ENCODE assay signal across 26 cellular contexts in the genomic region with DNA sequence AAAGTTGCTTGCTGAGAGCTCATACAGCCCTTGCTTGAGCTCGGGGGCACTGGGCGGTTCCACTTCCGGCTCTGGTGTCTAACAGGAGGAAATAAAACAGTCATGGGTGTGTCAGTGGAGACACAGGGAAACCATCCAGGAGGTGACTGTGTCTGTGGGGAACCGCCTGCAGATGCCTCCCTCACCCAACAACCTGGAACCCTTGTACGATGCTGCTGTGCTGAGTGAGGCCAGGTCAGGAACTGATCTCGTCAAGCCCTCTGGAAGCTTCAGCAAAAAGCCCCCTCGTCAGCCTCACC. TPM values are rescaled to one million over a fixed set of nuclear protein-coding genes. Genes with fewer than 3 reads are reported as not detected.
DNase-seq lines count a peak whose midpoint lies in the region; ATAC-seq, FAIRE-seq and TF ChIP-seq lines count a peak whose summit lies in the region.
"Had no signal": no experiment of that assay in that cellular context is flagged by ENCODE, and none has a peak within 500 bp of the region (broad histone marks: within the 10 kb centered on the region; RNA-seq: fewer than 3 reads in every experiment).

No MANE protein-coding gene starts in this region.

- in situ Hi-C loops in HepG2 (cut with HindIII; ENCODE audit: extremely low pct_ligation_motif_present, low pct_unique_long_range_greater_than_20kb), result loop anchor here (5.0 kb wide), 1 partner anchor 97 kb away; no protein-coding TSS in a partner anchor

- H3K36me3 Mint-ChIP-seq in nephron progenitor cell (ENCODE audit: low read depth), result peaks cover 81% of the 10 kb centered on the region
- peaks cover 9 to 79% (median 27%) of the 10 kb centered on the region in 5 donors for H3K36me3 Mint-ChIP-seq in naive thymus-derived CD4-positive, alpha-beta T cell

- DNase-seq in HepG2 (ENCODE audit: low spot score), result no peak
- DNase-seq in right lobe of liver, result no peak
- DNase-seq in nephron progenitor cell, result no peak
- DNase-seq in stimulated activated naive CD4-positive, alpha-beta T cell (lab: John Stamatoyannopoulos, UW), result no peak
- no peak for DNase-seq in OCI-LY7 (ENCODE audit: low spot score)
- DNase-seq in naive thymus-derived CD4-positive, alpha-beta T cell, result no peak
- DNase-seq: ACHN; Calu3; CD8-positive, alpha-beta T cell; DMS153; H7; HFFc6; NCI-H1092; NCI-H1436 treated with DMSO at 0.1 percent for 48 hours; NCI-H1930; NCI-H510A treated with DMSO at 0.1 percent for 48 hours; NCI-H774; OCI-M1 had no signal

- H3K4me1 ChIP-seq in HepG2 (ENCODE audit: insufficient read depth, low read length), result peaks cover 13% of the 10 kb centered on the region
- H3K4me1 ChIP-seq in right lobe of liver, result peaks cover 0 to 18% (median 7%) of the 10 kb centered on the region in 4 donors
- peaks cover 32% of the 10 kb centered on the region for H3K4me1 ChIP-seq in OCI-LY7 (ENCODE audit: insufficient read depth, low read length, poor library complexity, severe bottlenecking)
- H3K4me1 ChIP-seq in naive thymus-derived CD4-positive, alpha-beta T cell (ENCODE audit: control insufficient read depth in 2 of 2, insufficient read depth in 2 of 2, low read length in 2 of 2), result no peaks in the 10 kb centered on the region
- H3K4me1 ChIP-seq: BLaER1 treated with 17β-estradiol and CSF1 and Interleukin-3, amounts not matched to agents 10 nM and 100 nM; SJSA1 had no signal

- H3K4me3 Mint-ChIP-seq in nephron progenitor cell, result no peak overlapping the region
- H3K4me3 Mint-ChIP-seq in naive thymus-derived CD4-positive, alpha-beta T cell, result no peak overlapping the region
- H3K4me3 Mint-ChIP-seq: CD8-positive, alpha-beta T cell; HFFc6 had no signal

- H3K9me3 ChIP-seq in HepG2 (ENCODE audit: low read length), result no peaks in the 10 kb centered on the region
- H3K9me3 ChIP-seq in right lobe of liver, result no peaks in the 10 kb centered on the region
- no peaks in the 10 kb centered on the region for H3K9me3 ChIP-seq in OCI-LY7 (ENCODE audit: low read length)
- H3K9me3 ChIP-seq in naive thymus-derived CD4-positive, alpha-beta T cell (ENCODE audit: control insufficient read depth in 2 of 3, low read length in 3 of 3), result no peaks in the 10 kb centered on the region
- H3K9me3 ChIP-seq: SJSA1 had no signal

- H3K79me2 ChIP-seq in HepG2 (ENCODE audit: insufficient read depth, low read length) (peaks cover 3% of the 10 kb centered on the region), OCI-LY7 (ENCODE audit: insufficient read depth, low read depth, low read length) (peaks cover 33% of the 10 kb centered on the region)

- intact Hi-C loops in HepG2 (cut with micrococcal nuclease; ENCODE audit: unreplicated experiment), result no loop called here
- intact Hi-C loops in right lobe of liver (cut with DNase I), result no loop called here
- intact Hi-C loops in OCI-LY7 (cut with micrococcal nuclease; ENCODE audit: unreplicated experiment), result loop anchor here (5.0 kb wide), 1 partner anchor 167 kb away; a partner anchor contains a TSS
- intact Hi-C loops in naive thymus-derived CD4-positive, alpha-beta T cell (cut with micrococcal nuclease), result no loop called here

- peaks cover 4% of the 10 kb centered on the region for H3K9me3 Mint-ChIP-seq in nephron progenitor cell
- H3K9me3 Mint-ChIP-seq in naive thymus-derived CD4-positive, alpha-beta T cell, result no peaks in the 10 kb centered on the region
- H3K9me3 Mint-ChIP-seq: CD8-positive, alpha-beta T cell; HFFc6 had no signal

- TF ChIP-seq RAD21 in HepG2 (CRISPR knock-in tag; IDR thresholded peaks at IDR 0.05), result no peak

- H3K4me1 Mint-ChIP-seq in nephron progenitor cell, result no peaks in the 10 kb centered on the region
- no peaks in the 10 kb centered on the region for H3K4me1 Mint-ChIP-seq in naive thymus-derived CD4-positive, alpha-beta T cell

- no peaks in the 10 kb centered on the region for H3K27me3 ChIP-seq in HepG2 (ENCODE audit: control insufficient read depth in 1 of 2, insufficient read depth in 2 of 2, low read length in 2 of 2)
- H3K27me3 ChIP-seq in right lobe of liver, result no peaks in the 10 kb centered on the region
- no peaks in the 10 kb centered on the region for H3K27me3 ChIP-seq in naive thymus-derived CD4-positive, alpha-beta T cell (ENCODE audit: control insufficient read depth in 2 of 2, insufficient read depth in 2 of 2, low read length in 2 of 2)
- H3K27me3 ChIP-seq: BLaER1 treated with 17β-estradiol and CSF1 and Interleukin-3, amounts not matched to agents 10 nM and 100 nM; SJSA1 had no signal

- H3K27ac Mint-ChIP-seq in nephron progenitor cell, result peak overlapping the region; percentile 29
- no peak overlapping the region for H3K27ac Mint-ChIP-seq in naive thymus-derived CD4-positive, alpha-beta T cell
- H3K27ac Mint-ChIP-seq: CD8-positive, alpha-beta T cell; HFFc6 had no signal

- H4K20me1 ChIP-seq in HepG2 (ENCODE audit: insufficient read depth, low read length) (peaks cover 16% of the 10 kb centered on the region), OCI-LY7 (ENCODE audit: insufficient read depth, low read length) (peaks cover 15% of the 10 kb centered on the region; the same call in 1 of the 2 replicates)

- H3K27ac ChIP-seq in HepG2 (ENCODE audit: extremely low read length, insufficient read depth, low read length) (no peak overlapping the region), right lobe of liver (no peak overlapping the region), VCaP (peak overlapping the region; percentile 30), OCI-LY7 (ENCODE audit: low read depth, low read length, poor library complexity, severe bottlenecking) (no peak overlapping the region)
- H3K27ac ChIP-seq in naive thymus-derived CD4-positive, alpha-beta T cell (ENCODE audit: low read depth, low read length), result no peak overlapping the region
- H3K27ac ChIP-seq: 22Rv1; BLaER1 treated with 17β-estradiol and CSF1 and Interleukin-3, amounts not matched to agents 10 nM and 100 nM; SJSA1 had no signal

- H3K4me3 ChIP-seq in HepG2 (replicated peaks in 1 of 3; ENCODE audit: insufficient read depth in 1 of 3, low read depth in 2 of 3, low read length in 3 of 3) (no peak overlapping the region), right lobe of liver (no peak overlapping the region), OCI-LY7 (ENCODE audit: low read depth, low read length, poor library complexity, severe bottlenecking) (no peak overlapping the region)
- H3K4me3 ChIP-seq in naive thymus-derived CD4-positive, alpha-beta T cell (ENCODE audit: low read length), result no peak overlapping the region
- H3K4me3 ChIP-seq: BLaER1 treated with 17β-estradiol and CSF1 and Interleukin-3, amounts not matched to agents 10 nM and 100 nM; K562; SJSA1 had no signal

- H3K9ac ChIP-seq in HepG2 (ENCODE audit: insufficient read depth, low read depth, low read length), result no peak overlapping the region
- H3K9ac ChIP-seq: BLaER1 treated with 17β-estradiol and CSF1 and Interleukin-3, amounts not matched to agents 10 nM and 100 nM had no signal

- 97% methylated on average over 7 of the region's 7 CpGs for WGBS in HepG2 (ENCODE audit: low lambda C conversion rate)
- WGBS in right lobe of liver (ENCODE audit: insufficient coverage, low coverage, low lambda C conversion rate, missing lambda C conversion rate), result 73% methylated on average over 2 of the region's 7 CpGs

- H3K36me3 ChIP-seq in HepG2 (replicated peaks in 1 of 2; ENCODE audit: control insufficient read depth in 1 of 2, insufficient read depth in 2 of 2, low read length in 2 of 2) (peaks cover 68 to 98% of the 10 kb centered on the region in 2 experiments), right lobe of liver (peaks cover 6 to 88% (median 56%) of the 10 kb centered on the region in 4 donors), OCI-LY7 (ENCODE audit: insufficient read depth, low read length) (peaks cover 100% of the 10 kb centered on the region)
- H3K36me3 ChIP-seq in naive thymus-derived CD4-positive, alpha-beta T cell (ENCODE audit: control insufficient read depth in 2 of 3, insufficient read depth in 3 of 3, low read length in 3 of 3), result peaks cover 5 to 44% (median 5%) of the 10 kb centered on the region in 3 experiments

- ATAC-seq in HepG2 (no peak), right lobe of liver (no peak), HG02884 (IDR thresholded peaks at IDR 0.05; ENCODE audit: unreplicated experiment) (no peak)
- ATAC-seq in naive thymus-derived CD4-positive, alpha-beta T cell, result no peak
- ATAC-seq: CD8-positive, alpha-beta T cell; K562; Right ventricle myocardium inferior had no signal

- 0 out of 4 replicates have a peak, but pooled peaks of 1 of the 2 experiments have one; percentile 23 for TF ChIP-seq POLR2A in HepG2 (IDR thresholded peaks at IDR 0.05; ENCODE audit: insufficient read depth in 1 of 2, low read depth in 2 of 2, low read length in 2 of 2)
- TF ChIP-seq POLR2A in right lobe of liver (IDR thresholded peaks at IDR 0.05), result no peak

- no peaks in the 10 kb centered on the region for H3K9me2 ChIP-seq in OCI-LY7 (ENCODE audit: insufficient read depth, low read length)

- TF ChIP-seq CTCF in HepG2 (CRISPR knock-in tag; IDR thresholded peaks at IDR 0.05), result no peak
- no peak for TF ChIP-seq CTCF in right lobe of liver (IDR thresholded peaks at IDR 0.05)
- no peak for TF ChIP-seq CTCF in VCaP (conservative IDR thresholded peaks at IDR 0.05)
- no peak for TF ChIP-seq CTCF in nephron progenitor cell (IDR thresholded peaks at IDR 0.05)
- TF ChIP-seq CTCF in OCI-LY7 (conservative IDR thresholded peaks at IDR 0.05; ENCODE audit: low read length), result no peak

- no peaks in the 10 kb centered on the region for H3K27me3 Mint-ChIP-seq in nephron progenitor cell (ENCODE audit: low read depth, poor library complexity)
- no peaks in the 10 kb centered on the region for H3K27me3 Mint-ChIP-seq in naive thymus-derived CD4-positive, alpha-beta T cell

- FAIRE-seq in HepG2 (lab: Jason Lieb, UNC), result no peak
- FAIRE-seq: GM18507, K562 had no signal

- no TSS peak for BruUV-seq in HepG2 (replicated peaks; lab: Mats Ljungman, UMichigan)
- BruUV-seq in OCI-LY7 (replicated peaks; lab: Mats Ljungman, UMichigan), result no TSS peak

- no peak overlapping the region for H3K4me2 ChIP-seq in HepG2 (ENCODE audit: low read depth, low read length)
- H3K4me2 ChIP-seq in OCI-LY7 (ENCODE audit: low read length), result no peak overlapping the region
- H3K4me2 ChIP-seq: BLaER1 treated with 17β-estradiol and CSF1 and Interleukin-3, amounts not matched to agents 10 nM and 100 nM had no signal

- CTCF ChIA-PET in HepG2 (lab: Yijun Ruan, JAX; ENCODE audit: low intra/inter-chr PET ratio, low total read pairs) (no interaction called here), OCI-LY7 (lab: Charles Lee; ENCODE audit: unreplicated experiment) (no interaction called here)
- CTCF ChIA-PET in naive thymus-derived CD4-positive, alpha-beta T cell (lab: Charles Lee), result no interaction called here

- no peak overlapping the region for H2AFZ ChIP-seq in HepG2 (ENCODE audit: low read length)
- H2AFZ ChIP-seq in OCI-LY7 (ENCODE audit: low read length), result no peak overlapping the region

- TF ChIP-seq EP300 in HepG2 (IDR thresholded peaks at IDR 0.05; ENCODE audit: low read depth in 2 of 2, low read length in 2 of 2) (no peak), HepG2 (CRISPR knock-in tag; IDR thresholded peaks at IDR 0.05; ENCODE audit: borderline replicate concordance) (no peak)

- POLR2A ChIA-PET in HepG2 (lab: Yijun Ruan, JAX) (no interaction called here), OCI-LY7 (lab: Charles Lee) (interaction anchor here (2.6 kb wide), 1 partner anchor 22 kb away, joined by 11 read pairs; no protein-coding TSS in a partner anchor)
- POLR2A ChIA-PET in naive thymus-derived CD4-positive, alpha-beta T cell (lab: Charles Lee), result no interaction called here

RNA-seq across cellular contexts. Expression of a gene that starts 15.5 kb away (rescaled TPM):
- total RNA-seq in HepG2 (2016; rRNA removed; fragmentation: Illumina TruSeq; extraction: Trizol) (376 and 578 TPM in 2 replicates), right lobe of liver (100 to 1,000 TPM in 5 of 6 experiments, 10 to 100 TPM in 1; 87.9 to 187 (median 133) TPM), OCI-LY7 (2022) (312 and 363 TPM in 2 replicates)
- total RNA-seq in HepG2 (2016; cell fraction: cytosol; rRNA removed; fragmentation: Illumina TruSeq; extraction: Trizol; ENCODE audit: low read depth), result 169 TPM in 2 replicates
- total RNA-seq in HepG2 (2016; cell fraction: insoluble cytoplasmic fraction; rRNA removed; fragmentation: Illumina TruSeq; extraction: Trizol), result 372 and 586 TPM in 2 replicates
- total RNA-seq in HepG2 (2016; cell fraction: membrane; rRNA removed; fragmentation: Illumina TruSeq; extraction: Trizol), result 439 and 444 TPM in 2 replicates
- total RNA-seq in HepG2 (2016; cell fraction: nucleus; rRNA removed; fragmentation: Illumina TruSeq; extraction: Trizol), result 445 and 518 TPM in 2 replicates
- polyA plus RNA-seq in HepG2 (2011; rRNA removed), result 255 and 287 TPM in 2 replicates
- 252 and 289 TPM in 2 replicates for polyA plus RNA-seq in HepG2 (2011; cell fraction: cytosol; rRNA removed)
- 144 and 146 TPM in 2 replicates for polyA plus RNA-seq in HepG2 (2011; cell fraction: nucleus; rRNA removed)
- polyA plus RNA-seq in HepG2 (2012), result 246 and 286 TPM in 2 replicates
- 158 and 172 TPM in 2 replicates for polyA plus RNA-seq in HepG2 (2016; cell fraction: cytosol; fragmentation: Illumina TruSeq; extraction: Trizol; ENCODE audit: low read depth)
- polyA plus RNA-seq in HepG2 (2016; cell fraction: insoluble cytoplasmic fraction; fragmentation: Illumina TruSeq; extraction: Trizol; ENCODE audit: low read depth), result 267 and 268 TPM in 2 replicates
- 288 and 289 TPM in 2 replicates for polyA plus RNA-seq in HepG2 (2016; cell fraction: membrane; fragmentation: Illumina TruSeq; extraction: Trizol; ENCODE audit: low read depth)
- 529 and 534 TPM in 2 replicates for polyA plus RNA-seq in HepG2 (2016; cell fraction: nucleus; fragmentation: Illumina TruSeq; extraction: Trizol; ENCODE audit: insufficient read depth, low read depth)
- 99.9 and 291 TPM in 2 replicates for polyA minus RNA-seq in HepG2 (2011; rRNA and poly(A)+ RNA removed; ENCODE audit: low replicate concordance)
- 147 and 151 TPM in 2 replicates for polyA minus RNA-seq in HepG2 (2011; cell fraction: cytosol; rRNA and poly(A)+ RNA removed)
- polyA minus RNA-seq in HepG2 (2011; cell fraction: nucleus; rRNA and poly(A)+ RNA removed), result 104 and 118 TPM in 2 replicates
- total RNA-seq in OCI-LY7 (2014; rRNA removed; shearing (Covaris generic)), result 280 and 319 TPM in 2 replicates
- total RNA-seq in naive thymus-derived CD4-positive, alpha-beta T cell, result 10 to 100 TPM; 11.5 to 48.6 (median 34.8) TPM
- 10 to 100 TPM; 16.7 to 21.4 TPM for polyA plus RNA-seq in naive thymus-derived CD4-positive, alpha-beta T cell
